ENCODE assay signal across 1 cellular context in the genomic region with DNA sequence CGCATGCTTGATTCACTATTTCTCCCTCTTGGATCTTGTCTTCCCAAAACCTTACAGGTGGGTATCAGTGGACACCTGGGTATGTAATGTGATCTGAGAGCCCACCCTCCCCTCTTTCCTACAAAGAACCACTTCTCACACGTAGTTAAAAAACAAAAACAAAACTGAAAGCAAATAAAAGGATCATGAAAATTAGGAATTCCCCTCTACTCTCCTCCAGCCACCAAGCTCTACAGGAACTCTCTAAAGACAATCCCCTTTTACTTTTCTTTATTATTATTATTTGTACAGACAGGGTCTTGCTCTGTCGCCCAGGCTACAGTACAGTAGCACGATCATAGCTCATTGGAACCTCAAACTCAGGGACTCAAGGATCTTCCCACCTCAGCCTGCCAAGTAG.
TF ChIP-seq lines count a peak whose summit lies in the region.

No MANE protein-coding gene starts in this region.

TF ChIP-seq in IMR-90, 13 proteins besides CTCF, POLR2A, EP300 and RAD21 (continued from another document):
- TF ChIP-seq, protein P1, sequence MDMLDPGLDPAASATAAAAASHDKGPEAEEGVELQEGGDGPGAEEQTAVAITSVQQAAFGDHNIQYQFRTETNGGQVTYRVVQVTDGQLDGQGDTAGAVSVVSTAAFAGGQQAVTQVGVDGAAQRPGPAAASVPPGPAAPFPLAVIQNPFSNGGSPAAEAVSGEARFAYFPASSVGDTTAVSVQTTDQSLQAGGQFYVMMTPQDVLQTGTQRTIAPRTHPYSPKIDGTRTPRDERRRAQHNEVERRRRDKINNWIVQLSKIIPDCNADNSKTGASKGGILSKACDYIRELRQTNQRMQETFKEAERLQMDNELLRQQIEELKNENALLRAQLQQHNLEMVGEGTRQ (IDR thresholded peaks at IDR 0.05; ENCODE audit: low read depth, low read length): no peak
- TF ChIP-seq CHD1 (IDR thresholded peaks at IDR 0.05; ENCODE audit: low read depth, low read length) (no peak), MXI1 (IDR thresholded peaks at IDR 0.05; ENCODE audit: borderline replicate concordance, low read depth, low read length) (no peak), FOS (IDR thresholded peaks at IDR 0.05; ENCODE audit: low read depth, low read length) (no peak), CEBPB (IDR thresholded peaks at IDR 0.05; ENCODE audit: low read depth, low read length) (no peak), RFX5 (IDR thresholded peaks at IDR 0.05; ENCODE audit: low read depth, low read length) (no peak), BHLHE40 (IDR thresholded peaks at IDR 0.05; ENCODE audit: low read depth, low read length) (no peak)
- TF ChIP-seq, protein P2, sequence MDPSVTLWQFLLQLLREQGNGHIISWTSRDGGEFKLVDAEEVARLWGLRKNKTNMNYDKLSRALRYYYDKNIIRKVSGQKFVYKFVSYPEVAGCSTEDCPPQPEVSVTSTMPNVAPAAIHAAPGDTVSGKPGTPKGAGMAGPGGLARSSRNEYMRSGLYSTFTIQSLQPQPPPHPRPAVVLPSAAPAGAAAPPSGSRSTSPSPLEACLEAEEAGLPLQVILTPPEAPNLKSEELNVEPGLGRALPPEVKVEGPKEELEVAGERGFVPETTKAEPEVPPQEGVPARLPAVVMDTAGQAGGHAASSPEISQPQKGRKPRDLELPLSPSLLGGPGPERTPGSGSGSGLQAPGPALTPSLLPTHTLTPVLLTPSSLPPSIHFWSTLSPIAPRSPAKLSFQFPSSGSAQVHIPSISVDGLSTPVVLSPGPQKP (IDR thresholded peaks at IDR 0.05; ENCODE audit: borderline replicate concordance, low read depth, low read length): no peak
